In genomic region chr6:32932132-32932868, GRCh38 we compare ENCODE assay signal across 20 cellular contexts. TPM values are rescaled to one million over a fixed set of nuclear protein-coding genes. Genes with fewer than 3 reads are reported as not detected.
DNase-seq lines count a peak whose midpoint lies in the region; ATAC-seq, FAIRE-seq and TF ChIP-seq lines count a peak whose summit lies in the region.
"Had no signal": no experiment of that assay in that cellular context is flagged by ENCODE, and none has a peak within 500 bp of the region (broad histone marks: within the 10 kb centered on the region; RNA-seq: fewer than 3 reads in every experiment).

No MANE protein-coding gene starts in this region.

- no peaks in the 10 kb centered on the region for H3K9me3 ChIP-seq in ascending aorta
- H3K9me3 ChIP-seq in pancreas, result no peaks in the 10 kb centered on the region
- H3K9me3 ChIP-seq: transverse colon had no signal

- WGBS in pancreas, 2 donors, result 77 to 80% methylated on average over 7 of the region's 7 CpGs

- DNase-seq in AG08395 (ENCODE audit: low spot score) (peak; percentile 33), GM12892 (ENCODE audit: insufficient read length) (no peak), amniotic epithelial cell (ENCODE audit: low read depth) (peak; percentile 26), fibroblast of villous mesenchyme (ENCODE audit: low read depth) (peak; percentile 35), ascending aorta (ENCODE audit: low spot score in 2 of 2) (no peak), pancreas (no peak)
- DNase-seq: activated CD4-positive, alpha-beta T cell treated with anti-CD3 and anti-CD28 coated beads, Interleukin-2, amount 50 U/mL, for 1 hour; activated naive CD4-positive, alpha-beta T cell treated with anti-CD3 and anti-CD28 coated beads for 36 hours; brain microvascular endothelial cell; left ventricle myocardium superior; NCI-H1048; NCI-H2081 treated with DMSO at 0.1 percent for 48 hours; NCI-H510A; retina; stimulated activated naive CD4-positive, alpha-beta T cell; transverse colon had no signal

- FAIRE-seq in GM12892 (lab: Jason Lieb, UNC) (no peak), pancreas (lab: Jason Lieb, UNC) (no peak)

- TF ChIP-seq CTCF in fibroblast of villous mesenchyme (IDR thresholded peaks at IDR 0.05; ENCODE audit: insufficient read depth, low read depth, low read length), result no peak
- no peak for TF ChIP-seq CTCF in ascending aorta (IDR thresholded peaks at IDR 0.05)
- TF ChIP-seq CTCF in pancreas (IDR thresholded peaks at IDR 0.05), result no peak

- H3K36me3 ChIP-seq in ascending aorta (no peaks in the 10 kb centered on the region), pancreas (no peaks in the 10 kb centered on the region)
- H3K36me3 ChIP-seq: brain microvascular endothelial cell, transverse colon had no signal

- intact Hi-C loops in ascending aorta (cut with DNase I), result loop anchor here (2.0 to 5.0 kb wide), 2 partner anchors 35 to 47 kb away; partner anchors contain the start of gene BRD2
- intact Hi-C loops in pancreas (cut with DNase I), result loop anchor here in 1 of 3 donors (10.0 kb wide), 1 partner anchor 53 kb away; no protein-coding TSS in a partner anchor

- H3K4me3 ChIP-seq in fibroblast of villous mesenchyme (ENCODE audit: low read depth, low read length) (no peak overlapping the region), ascending aorta (no peak overlapping the region), pancreas (no peak overlapping the region)
- H3K4me3 ChIP-seq: transverse colon had no signal

- ATAC-seq in HG03108 (IDR thresholded peaks at IDR 0.05; ENCODE audit: unreplicated experiment) (no peak), GM18502 (IDR thresholded peaks at IDR 0.05; ENCODE audit: poor library complexity, unreplicated experiment) (no peak), pancreas (no peak)
- ATAC-seq: left ventricle myocardium superior had no signal

- no peak overlapping the region for H3K27ac ChIP-seq in ascending aorta
- H3K27ac ChIP-seq in pancreas, result no peak overlapping the region
- H3K27ac ChIP-seq: brain microvascular endothelial cell, epithelial cell of prostate, KMS-11, transverse colon had no signal

- H3K4me1 ChIP-seq in ascending aorta (no peaks in the 10 kb centered on the region), pancreas (no peaks in the 10 kb centered on the region)
- H3K4me1 ChIP-seq: transverse colon had no signal

- no peaks in the 10 kb centered on the region for H3K27me3 ChIP-seq in ascending aorta
- no peaks in the 10 kb centered on the region for H3K27me3 ChIP-seq in pancreas
- H3K27me3 ChIP-seq: transverse colon had no signal

- peak; percentile 45 for TF ChIP-seq POLR2A in GM12892 (IDR thresholded peaks at IDR 0.05; ENCODE audit: low read depth, low read length)

RNA-seq across cellular contexts. Expression of gene HLA-DMB, which starts 8.5 kb away (rescaled TPM):
- polyA plus RNA-seq in GM12892 (2012; ENCODE audit: missing spikeins), result 251 TPM
- total RNA-seq in fibroblast of villous mesenchyme, result 1.7 TPM in 1 of 2 replicates, not detected in the other
- total RNA-seq in ascending aorta, result 26.8 TPM
- total RNA-seq in pancreas, result 10 to 100 TPM in 2 of 6 donors, 1 to 10 TPM in 4; 1.9 to 42.6 (median 4.3) TPM
- polyA plus RNA-seq in pancreas, result 1 to 10 TPM; 2.7 to 6.2 TPM

RNA-seq across cellular contexts. Expression of gene HLA-DMA, which starts 20.6 kb away (rescaled TPM):
- polyA plus RNA-seq in GM12892 (2012; ENCODE audit: missing spikeins), result 301 TPM
- total RNA-seq in fibroblast of villous mesenchyme, result 1.9 and 3.5 TPM in 2 replicates
- 28.0 TPM for total RNA-seq in ascending aorta
- 10 to 100 TPM in 4 of 6 donors, 1 to 10 TPM in 2; 6.8 to 72.9 (median 17.0) TPM for total RNA-seq in pancreas
- 10 to 100 TPM; 25.0 to 34.0 TPM for polyA plus RNA-seq in pancreas

RNA-seq across cellular contexts. Expression of gene BRD2, which starts 36.1 kb away (rescaled TPM):
- polyA plus RNA-seq in GM12892 (2012; ENCODE audit: missing spikeins), result 187 TPM
- total RNA-seq in fibroblast of villous mesenchyme, result 126 and 146 TPM in 2 replicates
- total RNA-seq in ascending aorta, result 140 TPM
- total RNA-seq in pancreas, result 10 to 100 TPM; 50.5 to 98.4 (median 80.2) TPM
- 100 to 1,000 TPM in 1 of 2 donors, 10 to 100 TPM in 1; 94.3 to 128 TPM for polyA plus RNA-seq in pancreas

Comparison
In these comparisons a context has a peak if more than half of its experiments do, and no peak if none do; other contexts are left out.
1. DNase-seq: peak in AG08395 (single experiment), amniotic epithelial cell (single experiment) and fibroblast of villous mesenchyme (single experiment); none in GM12892 (single experiment), ascending aorta (0 of 2) and pancreas (0 of 6).